Comparison of ENCODE assay signal across 1 cellular context in the genomic region with DNA sequence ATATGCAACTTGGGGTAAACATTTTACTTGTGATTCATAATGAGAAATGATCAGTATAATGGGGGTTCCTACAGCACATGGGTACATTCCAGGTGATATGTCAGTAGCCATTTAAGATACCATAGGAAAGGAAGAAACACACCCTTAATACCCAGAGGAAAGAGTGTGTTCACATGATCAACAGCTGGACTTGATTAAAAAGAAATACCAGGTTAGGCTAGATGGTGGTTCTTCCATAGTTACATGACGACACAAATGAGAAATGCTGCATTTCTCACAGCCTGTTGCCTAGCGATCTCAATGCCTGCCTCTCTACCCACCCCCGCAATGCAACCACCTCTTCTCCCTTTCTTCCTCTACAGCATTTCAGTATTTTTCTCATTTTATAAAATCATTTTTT.
TF ChIP-seq lines count a peak whose summit lies in the region.

No MANE protein-coding gene starts in this region.

TF ChIP-seq in HepG2, 621 proteins besides CTCF, POLR2A, EP300 and RAD21:
- TF ChIP-seq, protein P1, sequence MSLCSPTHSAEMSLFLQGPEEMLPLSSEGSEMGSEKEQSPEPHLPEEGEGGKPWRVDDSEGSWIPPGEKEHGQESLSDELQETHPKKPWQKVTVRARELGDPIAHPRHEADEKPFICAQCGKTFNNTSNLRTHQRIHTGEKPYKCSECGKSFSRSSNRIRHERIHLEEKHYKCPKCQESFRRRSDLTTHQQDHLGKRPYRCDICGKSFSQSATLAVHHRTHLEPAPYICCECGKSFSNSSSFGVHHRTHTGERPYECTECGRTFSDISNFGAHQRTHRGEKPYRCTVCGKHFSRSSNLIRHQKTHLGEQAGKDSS (CRISPR knock-in tag; IDR thresholded peaks at IDR 0.05; ENCODE audit: borderline replicate concordance, low read depth) = no peak
